ENCODE assay signal across 16 cellular contexts in the genomic region with DNA sequence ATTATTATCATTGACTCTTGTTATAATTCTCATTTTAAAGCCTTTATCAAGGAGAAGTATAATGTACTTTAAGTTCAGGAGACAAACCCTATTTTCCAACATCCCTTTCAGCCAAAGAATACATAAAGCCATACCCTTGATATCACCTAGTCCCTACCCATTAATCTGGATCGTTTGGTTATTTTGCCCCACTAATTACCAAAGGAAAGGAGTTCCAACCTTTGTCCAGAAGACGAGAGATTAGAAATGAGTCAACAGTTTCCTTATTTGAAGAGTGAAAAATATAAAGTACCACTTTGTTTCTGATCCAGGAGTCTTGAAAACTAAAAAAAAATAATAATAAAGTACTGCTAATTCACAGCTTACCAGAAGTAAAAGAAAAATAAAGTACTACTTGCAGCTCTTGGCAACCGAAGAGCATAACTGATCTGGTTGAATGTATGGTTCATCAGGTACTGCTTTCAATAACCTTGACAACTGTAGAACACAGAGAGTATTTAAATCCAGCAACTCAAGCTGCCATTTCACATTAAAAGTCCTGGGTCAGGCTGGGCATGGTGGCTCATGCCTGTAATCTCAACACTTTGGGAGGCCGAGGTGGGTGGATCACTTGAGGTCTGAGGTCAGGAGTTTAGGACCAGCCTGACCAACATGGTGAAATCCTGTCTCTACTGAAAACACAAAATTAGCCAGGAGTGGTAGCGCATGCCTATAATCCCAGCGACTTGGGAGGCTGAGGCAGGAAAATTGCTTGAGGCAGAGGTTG. TPM values are rescaled to one million over a fixed set of nuclear protein-coding genes. Genes with fewer than 3 reads are reported as not detected.
DNase-seq lines count a peak whose midpoint lies in the region; ATAC-seq and TF ChIP-seq lines count a peak whose summit lies in the region.
"Had no signal": no experiment of that assay in that cellular context is flagged by ENCODE, and none has a peak within 500 bp of the region (broad histone marks: within the 10 kb centered on the region; RNA-seq: fewer than 3 reads in every experiment).

No MANE protein-coding gene starts in this region.

- no peaks in the 10 kb centered on the region for H3K79me1 ChIP-seq in mesendoderm (ENCODE audit: low read length)

- peak overlapping the region; percentile 46 to 79 for H3K27ac ChIP-seq in ascending aorta
- H3K27ac ChIP-seq in mesendoderm (ENCODE audit: low read depth, low read length), result no peak overlapping the region
- no peak overlapping the region for H3K27ac ChIP-seq in upper lobe of right lung

- H3K79me2 ChIP-seq in mesendoderm (ENCODE audit: control insufficient read depth, insufficient read depth, low read length), result no peaks in the 10 kb centered on the region

- no peaks in the 10 kb centered on the region for H3K9me3 Mint-ChIP-seq in activated T-cell treated with anti-CD3 and anti-CD28 coated beads, Interleukin-2, amount 50 U/mL, for 72 hours
- H3K9me3 Mint-ChIP-seq: activated T-cell treated with anti-CD3 and anti-CD28 coated beads, Interleukin-2, amount 50 U/mL, for 4 hours; naive thymus-derived CD8-positive, alpha-beta T cell had no signal

- no peak overlapping the region for H4K8ac ChIP-seq in mesendoderm (ENCODE audit: low read depth, low read length)

- H3K27ac Mint-ChIP-seq in activated T-cell treated with anti-CD3 and anti-CD28 coated beads, Interleukin-2, amount 50 U/mL, for 72 hours, result peak overlapping the region; percentile 48

- H3K18ac ChIP-seq in mesendoderm (ENCODE audit: low read length), result no peak overlapping the region

- H3K4me3 ChIP-seq in ascending aorta, result no peak overlapping the region
- H3K4me3 ChIP-seq in mesendoderm (ENCODE audit: low read length), result no peak overlapping the region
- no peak overlapping the region for H3K4me3 ChIP-seq in upper lobe of right lung
- H3K4me3 ChIP-seq: testis had no signal

- peak overlapping the region; percentile 62 to 76 for H3K4me3 Mint-ChIP-seq in activated T-cell treated with anti-CD3 and anti-CD28 coated beads, Interleukin-2, amount 50 U/mL, for 72 hours
- H3K4me3 Mint-ChIP-seq: activated T-cell treated with anti-CD3 and anti-CD28 coated beads, Interleukin-2, amount 50 U/mL, for 4 hours; naive thymus-derived CD8-positive, alpha-beta T cell had no signal

- no peak overlapping the region for H3K9ac ChIP-seq in mesendoderm (ENCODE audit: low read length)
- H3K9ac ChIP-seq: SK-N-SH had no signal

- no peak overlapping the region for H2AK5ac ChIP-seq in mesendoderm (ENCODE audit: low read length)

- no peaks in the 10 kb centered on the region for H3K36me3 ChIP-seq in ascending aorta
- H3K36me3 ChIP-seq in mesendoderm (ENCODE audit: control insufficient read depth, insufficient read depth, low read length), result no peaks in the 10 kb centered on the region
- peaks cover 13% of the 10 kb centered on the region for H3K36me3 ChIP-seq in upper lobe of right lung

- H3K4me1 ChIP-seq in ascending aorta (peaks cover 8 to 36% of the 10 kb centered on the region in 2 donors), mesendoderm (ENCODE audit: control insufficient read depth, low read depth, low read length) (no peaks in the 10 kb centered on the region), upper lobe of right lung (no peaks in the 10 kb centered on the region)

- no peak overlapping the region for H2BK120ac ChIP-seq in mesendoderm (ENCODE audit: low read depth, low read length)

- H3K56ac ChIP-seq in mesendoderm (ENCODE audit: low read length), result no peak overlapping the region

- H3K4me2 ChIP-seq in mesendoderm (ENCODE audit: low read length), result no peak overlapping the region
- H3K4me2 ChIP-seq: SK-N-SH had no signal

- peak; percentile 12 to 23 for ATAC-seq in activated T-cell treated with anti-CD3 and anti-CD28 coated beads, Interleukin-2, amount 50 U/mL, for 72 hours (replicated peaks in 1 of 2)
- ATAC-seq in upper lobe of right lung (peak; percentile 48), HG02884 (IDR thresholded peaks at IDR 0.05; ENCODE audit: unreplicated experiment) (no peak), HG03159 (IDR thresholded peaks at IDR 0.05; ENCODE audit: unreplicated experiment) (no peak)
- ATAC-seq: activated T-cell treated with anti-CD3 and anti-CD28 coated beads, Interleukin-2, amount 50 U/mL, for 4 hours; naive thymus-derived CD8-positive, alpha-beta T cell had no signal

- H3K4ac ChIP-seq in mesendoderm (ENCODE audit: low read depth, low read length), result no peak overlapping the region

- intact Hi-C loops in ascending aorta (cut with DNase I), result loop anchor here (5.0 kb wide), 1 partner anchor 33 kb away; a partner anchor contains a TSS
- intact Hi-C loops in upper lobe of right lung (cut with DNase I), result no loop called here

- H3K36me3 Mint-ChIP-seq in activated T-cell treated with anti-CD3 and anti-CD28 coated beads, Interleukin-2, amount 50 U/mL, for 72 hours (ENCODE audit: insufficient read depth in 2 of 2), result peaks cover 5 to 17% of the 10 kb centered on the region in 2 donors

- H3K9me3 ChIP-seq in ascending aorta, result no peaks in the 10 kb centered on the region
- no peaks in the 10 kb centered on the region for H3K9me3 ChIP-seq in upper lobe of right lung
- H3K9me3 ChIP-seq: Caco-2, SK-N-SH, testis had no signal

- peaks cover 93% of the 10 kb centered on the region for H3K4me1 Mint-ChIP-seq in activated T-cell treated with anti-CD3 and anti-CD28 coated beads, Interleukin-2, amount 50 U/mL, for 72 hours (ENCODE audit: low read depth)

- no peak overlapping the region for H3K23ac ChIP-seq in mesendoderm (ENCODE audit: low read length)

- no peak overlapping the region for H4K5ac ChIP-seq in mesendoderm (ENCODE audit: low read length)

- H2BK15ac ChIP-seq in mesendoderm (replicated peaks; ENCODE audit: low read depth), result no peak overlapping the region

- DNase-seq in activated T-cell treated with anti-CD3 and anti-CD28 coated beads, Interleukin-2, amount 50 U/mL, for 72 hours, result peak in 1 of 2 donors; percentile 19
- DNase-seq in activated T-cell treated with anti-CD3 and anti-CD28 coated beads, Interleukin-2, amount 50 U/mL, for 1 hour, result no peak
- DNase-seq in ascending aorta (ENCODE audit: low spot score in 2 of 2), result no peak
- DNase-seq in mesendoderm, result peak; percentile 26
- no peak for DNase-seq in upper lobe of right lung
- no peak for DNase-seq in NCI-H187 (lab: John Stamatoyannopoulos, UW)
- DNase-seq: activated T-cell treated with anti-CD3 and anti-CD28 coated beads, Interleukin-2, amount 50 U/mL, for 4 hours; aorta; Caco-2; effector CD4-positive, alpha-beta T cell; naive thymus-derived CD8-positive, alpha-beta T cell; NCI-H2081; SK-N-SH; testis had no signal

- H3K27me3 ChIP-seq in ascending aorta, result no peaks in the 10 kb centered on the region
- H3K27me3 ChIP-seq in mesendoderm (ENCODE audit: insufficient read depth, low read length, poor library complexity), result no peaks in the 10 kb centered on the region
- no peaks in the 10 kb centered on the region for H3K27me3 ChIP-seq in upper lobe of right lung
- H3K27me3 ChIP-seq: testis had no signal

- H2BK5ac ChIP-seq in mesendoderm (ENCODE audit: low read length), result no peak overlapping the region

- H3K27me3 Mint-ChIP-seq in activated T-cell treated with anti-CD3 and anti-CD28 coated beads, Interleukin-2, amount 50 U/mL, for 72 hours (ENCODE audit: low read depth), result no peaks in the 10 kb centered on the region
- H3K27me3 Mint-ChIP-seq: naive thymus-derived CD8-positive, alpha-beta T cell had no signal

- no peak for TF ChIP-seq CTCF in ascending aorta (IDR thresholded peaks at IDR 0.05)
- no peak for TF ChIP-seq CTCF in upper lobe of right lung (IDR thresholded peaks at IDR 0.05)

- no CpG with 5 or more reads among the region's 6 CpGs for WGBS in mesendoderm (ENCODE audit: extremely low coverage, insufficient coverage, low lambda C conversion rate)

RNA-seq across cellular contexts. Expression of a gene that starts 33.7 kb away (rescaled TPM):
- 100 to 1,000 TPM; 117 to 124 TPM for total RNA-seq in activated T-cell treated with anti-CD3 and anti-CD28 coated beads, Interleukin-2, amount 50 U/mL, for 72 hours
- total RNA-seq in ascending aorta, result 79.4 TPM
- polyA plus RNA-seq in mesendoderm (2013, experiment 1 of 2), result 94.9 TPM
- polyA plus RNA-seq in mesendoderm (2013, experiment 2 of 2), result 93.3 TPM
- 81.1 TPM for total RNA-seq in upper lobe of right lung

Comparison
In these comparisons a context has a peak if more than half of its experiments do, and no peak if none do; other contexts are left out.
1. ATAC-seq: peak in activated T-cell treated with anti-CD3 and anti-CD28 coated beads, Interleukin-2, amount 50 U/mL, for 72 hours (2 of 2) and upper lobe of right lung (single experiment); none in HG02884 (single experiment) and HG03159 (single experiment).
2. H3K27ac ChIP-seq: peak in ascending aorta (2 of 2); none in mesendoderm (single experiment) and upper lobe of right lung (single experiment).